ENCODE assay signal across 10 cellular contexts in the genomic region with DNA sequence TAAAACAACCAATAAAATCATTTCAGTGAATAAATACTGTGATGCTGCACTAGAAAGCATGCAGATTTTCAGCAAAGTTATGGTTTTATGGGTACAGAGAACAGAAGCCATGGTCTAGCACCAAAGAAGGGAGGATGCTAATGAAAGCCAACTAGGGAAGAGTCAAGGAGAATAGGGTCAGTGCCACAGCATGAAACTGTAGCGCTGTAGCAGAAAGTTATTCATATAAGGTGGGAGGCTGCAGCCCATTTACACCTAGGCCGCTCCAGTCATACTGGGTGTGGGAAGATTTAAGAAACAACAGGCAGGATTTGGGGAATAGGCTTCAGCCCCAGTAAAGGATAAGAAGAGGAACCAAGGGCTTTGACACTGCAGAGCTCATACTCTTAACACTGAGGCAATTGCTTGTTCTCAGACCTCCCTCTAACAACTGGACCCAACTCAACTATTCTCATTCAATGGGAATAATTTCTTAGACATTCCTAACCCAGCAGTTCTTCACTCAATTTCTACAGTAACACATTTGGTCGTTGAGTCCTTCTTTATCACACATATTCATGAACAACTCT. TPM values are rescaled to one million over a fixed set of nuclear protein-coding genes. Genes with fewer than 3 reads are reported as not detected.
A peak's percentile ranks its signal among the peaks of the same experiment; 100 is the strongest.
DNase-seq lines count a peak whose midpoint lies in the region; ATAC-seq and TF ChIP-seq lines count a peak whose summit lies in the region.
"Had no signal": no experiment of that assay in that cellular context is flagged by ENCODE, and none has a peak within 500 bp of the region (broad histone marks: within the 10 kb centered on the region; RNA-seq: fewer than 3 reads in every experiment).

No MANE protein-coding gene starts in this region.

- H3K4me3 ChIP-seq in NB4 (ENCODE audit: low read depth, low read length), result peak overlapping the region; percentile 62

- TF ChIP-seq POLR2A in NB4 (IDR thresholded peaks at IDR 0.05; ENCODE audit: extremely low read depth, insufficient read length), result no peak

- peaks cover 33% of the 10 kb centered on the region for H3K4me1 Mint-ChIP-seq in activated naive CD4-positive, alpha-beta T cell treated with anti-CD3 and anti-CD28 coated beads for 36 hours (ENCODE audit: low read depth)
- H3K4me1 Mint-ChIP-seq in stimulated activated naive B cell treated with anti-CD40 and anti-IgM and Interleukin-4, amounts not matched to agents 10 μg/mL and 1 μg/mL and 100 μg/mL, for 72 hours, result peaks cover 38 to 69% of the 10 kb centered on the region in 2 donors

- intact Hi-C loops in activated naive CD4-positive, alpha-beta T cell treated with anti-CD3 and anti-CD28 coated beads for 36 hours (cut with micrococcal nuclease), result loop anchor here (2.0 to 10.0 kb wide), 8 partner anchors 75 to 1879 kb away; a partner anchor contains a TSS

- peak overlapping the region; percentile 11 for H3K27ac ChIP-seq in cingulate gyrus (ENCODE audit: low read depth, low read length)

- H3K4me3 Mint-ChIP-seq in activated naive CD4-positive, alpha-beta T cell treated with anti-CD3 and anti-CD28 coated beads for 36 hours, result peak overlapping the region; percentile 91
- peak overlapping the region; percentile 79 to 87 for H3K4me3 Mint-ChIP-seq in stimulated activated naive B cell treated with anti-CD40 and anti-IgM and Interleukin-4, amounts not matched to agents 10 μg/mL and 1 μg/mL and 100 μg/mL, for 72 hours
- H3K4me3 Mint-ChIP-seq: WTC11 had no signal

- H3K27ac Mint-ChIP-seq in activated naive CD4-positive, alpha-beta T cell treated with anti-CD3 and anti-CD28 coated beads for 36 hours, result peak overlapping the region; percentile 99
- peak overlapping the region; percentile 89 for H3K27ac Mint-ChIP-seq in stimulated activated naive B cell treated with anti-CD40 and anti-IgM and Interleukin-4, amounts not matched to agents 10 μg/mL and 1 μg/mL and 100 μg/mL, for 72 hours
- H3K27ac Mint-ChIP-seq: WTC11 had no signal

- H3K36me3 Mint-ChIP-seq in activated naive CD4-positive, alpha-beta T cell treated with anti-CD3 and anti-CD28 coated beads for 36 hours (ENCODE audit: low read depth), result peaks cover 83% of the 10 kb centered on the region
- H3K36me3 Mint-ChIP-seq in stimulated activated naive B cell treated with anti-CD40 and anti-IgM and Interleukin-4, amounts not matched to agents 10 μg/mL and 1 μg/mL and 100 μg/mL, for 72 hours, result peaks cover 47 to 62% of the 10 kb centered on the region in 2 donors
- H3K36me3 Mint-ChIP-seq: WTC11 had no signal

- DNase-seq in activated naive CD4-positive, alpha-beta T cell treated with anti-CD3 and anti-CD28 coated beads for 36 hours, result no peak
- no peak for DNase-seq in activated naive CD4-positive, alpha-beta T cell treated with anti-CD3 and anti-CD28 coated beads, Interleukin-2, amount 50 U/mL, for 16 hours
- DNase-seq in NB4 (ENCODE audit: low read depth), result peak; percentile 40
- no peak for DNase-seq in stimulated activated naive B cell treated with anti-CD40 and anti-IgM and Interleukin-4, amounts not matched to agents 10 μg/mL and 1 μg/mL and 100 μg/mL, for 72 hours
- no peak for DNase-seq in superior temporal gyrus (ENCODE audit: extremely low spot score)
- no peak for DNase-seq in NCI-H774 (lab: John Stamatoyannopoulos, UW)
- DNase-seq: small intestine had no signal

- no peaks in the 10 kb centered on the region for H3K27me3 Mint-ChIP-seq in activated naive CD4-positive, alpha-beta T cell treated with anti-CD3 and anti-CD28 coated beads for 36 hours (ENCODE audit: low read depth)
- H3K27me3 Mint-ChIP-seq in stimulated activated naive B cell treated with anti-CD40 and anti-IgM and Interleukin-4, amounts not matched to agents 10 μg/mL and 1 μg/mL and 100 μg/mL, for 72 hours, result no peaks in the 10 kb centered on the region

- no peaks in the 10 kb centered on the region for H3K9me3 Mint-ChIP-seq in activated naive CD4-positive, alpha-beta T cell treated with anti-CD3 and anti-CD28 coated beads for 36 hours
- H3K9me3 Mint-ChIP-seq in stimulated activated naive B cell treated with anti-CD40 and anti-IgM and Interleukin-4, amounts not matched to agents 10 μg/mL and 1 μg/mL and 100 μg/mL, for 72 hours, result no peaks in the 10 kb centered on the region

- CTCF ChIA-PET in activated naive CD4-positive, alpha-beta T cell treated with anti-CD3 and anti-CD28 coated beads for 36 hours (lab: Charles Lee), result no interaction called here

- ATAC-seq in stimulated activated naive B cell treated with anti-CD40 and anti-IgM and Interleukin-4, amounts not matched to agents 10 μg/mL and 1 μg/mL and 100 μg/mL, for 72 hours (replicated peaks), result no peak
- no peak for ATAC-seq in HG03432 (IDR thresholded peaks at IDR 0.05; ENCODE audit: unreplicated experiment)
- ATAC-seq: WTC11 had no signal

- TF ChIP-seq CTCF in NB4 (IDR thresholded peaks at IDR 0.05; ENCODE audit: low read depth, low read length), result no peak

RNA-seq across cellular contexts. Expression of a gene that starts 4.4 kb away (rescaled TPM):
- total RNA-seq in activated naive CD4-positive, alpha-beta T cell treated with anti-CD3 and anti-CD28 coated beads for 36 hours, result 100 to 1,000 TPM; 287 to 288 TPM
